8 cellular contexts compared by ENCODE assay signal in the genomic region with DNA sequence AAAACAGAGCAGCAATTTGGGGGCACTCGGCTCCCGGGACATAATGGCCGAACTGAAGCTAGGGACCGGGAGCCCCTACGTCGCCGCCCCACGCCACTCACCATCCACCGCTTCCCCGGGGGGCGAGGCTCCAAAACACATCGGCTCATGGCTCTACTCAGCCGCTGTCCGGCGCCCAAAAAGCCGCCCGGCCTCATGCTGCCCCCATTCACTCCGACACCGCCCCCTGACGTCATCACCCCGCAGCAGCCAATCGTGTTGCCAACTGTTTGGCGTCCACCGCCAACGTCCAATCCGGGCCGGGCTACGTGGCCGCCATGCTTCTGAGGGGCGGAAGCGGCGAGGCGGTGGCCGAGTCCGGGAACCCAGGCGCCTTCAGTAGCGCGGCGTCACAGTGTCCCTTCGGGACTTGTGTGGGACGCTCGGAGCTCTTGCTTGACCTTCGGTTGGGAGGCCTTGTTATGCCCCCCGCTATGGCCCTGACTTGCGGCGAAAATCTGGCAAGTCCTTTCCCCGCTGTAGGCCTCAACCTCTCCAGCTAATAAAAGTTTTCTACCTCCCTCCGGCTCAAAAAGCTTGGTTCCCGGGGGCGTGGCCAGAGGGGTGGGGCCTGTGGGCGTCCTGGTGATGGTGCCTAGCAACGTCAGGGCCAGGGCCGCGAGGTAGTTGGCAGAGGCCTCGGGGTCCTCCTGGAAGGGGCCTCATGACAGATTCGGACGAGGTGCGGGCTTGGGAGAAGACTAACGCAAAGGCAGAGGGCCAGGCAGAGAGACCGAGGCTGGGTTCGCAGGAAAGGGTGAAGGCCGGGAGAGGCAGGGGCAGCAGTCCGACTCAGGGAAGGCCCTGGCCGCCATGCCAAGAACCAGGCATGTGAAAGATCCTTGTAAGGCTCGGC. TPM values are rescaled to one million over a fixed set of nuclear protein-coding genes. Genes with fewer than 3 reads are reported as not detected.
DNase-seq lines count a peak whose midpoint lies in the region; ATAC-seq and TF ChIP-seq lines count a peak whose summit lies in the region.

Gene PTRH1, minus strand, starts transcription at position 221 of the 895 bp plus-strand sequence. Its CDS starts 24 bp downstream, at position 197.
Gene TTC16, plus strand, starts transcription at position 637 of the 895 bp plus-strand sequence. Its CDS starts 67 bp downstream, at position 704.

- no peaks in the 10 kb centered on the region for H3K36me3 ChIP-seq in KMS-11 (ENCODE audit: insufficient read depth)
- peaks cover 3% of the 10 kb centered on the region; the same call in 1 of the 2 replicates for H3K36me3 ChIP-seq in Panc1 (ENCODE audit: control insufficient read depth, insufficient read depth, low read length)
- peaks cover 0 to 7% (median 2%) of the 10 kb centered on the region in 4 donors for H3K36me3 ChIP-seq in esophagus muscularis mucosa
- peaks cover 0 to 6% of the 10 kb centered on the region in 2 donors for H3K36me3 ChIP-seq in muscle layer of duodenum (ENCODE audit: control insufficient read depth in 1 of 2, insufficient read depth in 2 of 2, low read length in 2 of 2)

- POLR2A ChIA-PET in Panc1 (lab: Charles Lee) = no interaction called here

- in situ Hi-C loops in Panc1 (cut with HindIII; ENCODE audit: low pct_unique_long_range_greater_than_20kb, low sequenced_read_pairs) = no loop called here

- peak within 1 kb of the TSS; percentile 88 for H3K4me2 ChIP-seq in KMS-11

- H3K27ac Mint-ChIP-seq in activated T-cell treated with anti-CD3 and anti-CD28 coated beads, Interleukin-2, amount 50 U/mL, for 72 hours = peak within 1 kb of the TSS; percentile 85

- no TSS peak for BruUV-seq in Panc1 (replicated peaks; lab: Mats Ljungman, UMichigan)

- peak within 1 kb of the TSS; percentile 88 to 99 for H3K4me3 Mint-ChIP-seq in activated T-cell treated with anti-CD3 and anti-CD28 coated beads, Interleukin-2, amount 50 U/mL, for 72 hours

- H3K9me3 Mint-ChIP-seq in activated T-cell treated with anti-CD3 and anti-CD28 coated beads, Interleukin-2, amount 50 U/mL, for 72 hours = no peaks in the 10 kb centered on the region

- peaks cover 34% of the 10 kb centered on the region for H3K4me1 Mint-ChIP-seq in activated T-cell treated with anti-CD3 and anti-CD28 coated beads, Interleukin-2, amount 50 U/mL, for 72 hours (ENCODE audit: low read depth)

- no peak for TF ChIP-seq POLR2A in esophagus muscularis mucosa (IDR thresholded peaks at IDR 0.05; ENCODE audit: low read depth)

- CTCF ChIA-PET in Panc1 (lab: Charles Lee) = no interaction called here

- DNase-seq in DMS79 (lab: John Stamatoyannopoulos, UW) (peak; percentile 83), Panc1 (ENCODE audit: low read depth, low spot score) (peak; percentile 54), esophagus muscularis mucosa (ENCODE audit: extremely low spot score) (peak; percentile 99)
- peak; percentile 99 for DNase-seq in activated T-cell treated with anti-CD3 and anti-CD28 coated beads, Interleukin-2, amount 50 U/mL, for 72 hours
- DNase-seq in stimulated activated CD8-positive, alpha-beta memory T cell treated with anti-CD3 and anti-CD28 coated beads, Interleukin-7, amount 100 ng/mL, for 24 hours (ENCODE audit: low read depth) = peak; percentile 97

- H3K4me3 ChIP-seq in KMS-11 (IDR thresholded peaks at IDR 0.05; ENCODE audit: insufficient read depth, low read depth, low read length) (no peak within 1 kb of the TSS), Panc1 (ENCODE audit: low read depth in 2 of 2, low read length in 2 of 2) (peak within 1 kb of the TSS; percentile 75 to 86), esophagus muscularis mucosa (peak within 1 kb of the TSS; percentile 77 to 87 (median 78)), muscle layer of duodenum (ENCODE audit: low read depth in 1 of 2, low read length in 2 of 2) (peak within 1 kb of the TSS; percentile 75 to 88)

- H4K20me1 ChIP-seq in KMS-11 (ENCODE audit: insufficient read depth) = no peaks in the 10 kb centered on the region

- H3K27me3 ChIP-seq in KMS-11 (ENCODE audit: insufficient read depth, low read depth) = no peaks in the 10 kb centered on the region
- no peaks in the 10 kb centered on the region for H3K27me3 ChIP-seq in Panc1 (ENCODE audit: control insufficient read depth, insufficient read depth, low read length)
- H3K27me3 ChIP-seq in esophagus muscularis mucosa = peaks cover 0 to 5% (median 0%) of the 10 kb centered on the region in 4 donors
- no peaks in the 10 kb centered on the region for H3K27me3 ChIP-seq in muscle layer of duodenum (ENCODE audit: low read depth, low read length)

- H3K27me3 Mint-ChIP-seq in activated T-cell treated with anti-CD3 and anti-CD28 coated beads, Interleukin-2, amount 50 U/mL, for 72 hours (ENCODE audit: low read depth) = no peaks in the 10 kb centered on the region

- H3K4me1 ChIP-seq in KMS-11 (ENCODE audit: low read depth, poor library complexity, severe bottlenecking) (peaks cover 14% of the 10 kb centered on the region), Panc1 (ENCODE audit: control insufficient read depth, insufficient read depth, low read length) (peaks cover 11% of the 10 kb centered on the region), esophagus muscularis mucosa (peaks cover 16 to 26% (median 21%) of the 10 kb centered on the region in 4 donors), muscle layer of duodenum (ENCODE audit: control insufficient read depth in 1 of 2, insufficient read depth in 2 of 2, low read length in 2 of 2) (peaks cover 3 to 17% of the 10 kb centered on the region in 2 donors)

- no peak for TF ChIP-seq EP300 in esophagus muscularis mucosa (IDR thresholded peaks at IDR 0.05)

- H3K36me3 Mint-ChIP-seq in activated T-cell treated with anti-CD3 and anti-CD28 coated beads, Interleukin-2, amount 50 U/mL, for 72 hours (ENCODE audit: insufficient read depth in 2 of 2) = peaks cover 1 to 2% of the 10 kb centered on the region in 2 donors

- peak within 1 kb of the TSS; percentile 80 for H3K9ac ChIP-seq in KMS-11

- peak; percentile 91 for ATAC-seq in GM21786 (IDR thresholded peaks at IDR 0.05; ENCODE audit: unreplicated experiment)
- peak; percentile 97 for ATAC-seq in Panc1
- peak; percentile 92 to 97 for ATAC-seq in activated T-cell treated with anti-CD3 and anti-CD28 coated beads, Interleukin-2, amount 50 U/mL, for 72 hours (replicated peaks in 1 of 2)

- intact Hi-C loops in Panc1 (cut with micrococcal nuclease; ENCODE audit: unreplicated experiment) = no loop called here
- intact Hi-C loops in esophagus muscularis mucosa (cut with DNase I) = loop anchor here (5.0 kb wide), 1 partner anchor 103 kb away; the partner anchor contains the start of gene STXBP1

- no peaks in the 10 kb centered on the region for H3K79me2 ChIP-seq in KMS-11 (ENCODE audit: insufficient read depth, low read depth)

- H3K9me3 ChIP-seq in Panc1 (ENCODE audit: control insufficient read depth, insufficient read depth, low read depth, low read length) = no peaks in the 10 kb centered on the region
- H3K9me3 ChIP-seq in esophagus muscularis mucosa = no peaks in the 10 kb centered on the region
- H3K9me3 ChIP-seq in muscle layer of duodenum (ENCODE audit: control insufficient read depth in 1 of 2, low read length in 2 of 2) = no peaks in the 10 kb centered on the region

- TF ChIP-seq CTCF in KMS-11 (conservative IDR thresholded peaks at IDR 0.05; ENCODE audit: low read depth, low read length) = no peak
- TF ChIP-seq CTCF in Panc1 (IDR thresholded peaks at IDR 0.05) = no peak
- no peak for TF ChIP-seq CTCF in esophagus muscularis mucosa (IDR thresholded peaks at IDR 0.05)

- 13% methylated on average over 21 of the region's 65 CpGs for WGBS in esophagus muscularis mucosa

- H2AFZ ChIP-seq in KMS-11 (ENCODE audit: low read depth) = peak within 1 kb of the TSS; percentile 94

- H3K27ac ChIP-seq in KMS-11 = peak within 1 kb of the TSS; percentile 62
- peak within 1 kb of the TSS; percentile 54 for H3K27ac ChIP-seq in Panc1 (ENCODE audit: low read length)
- peak within 1 kb of the TSS; percentile 75 to 88 (median 82) for H3K27ac ChIP-seq in esophagus muscularis mucosa (replicated peaks in 1 of 4)
- H3K27ac ChIP-seq in muscle layer of duodenum (ENCODE audit: low read length) = peak within 1 kb of the TSS; percentile 77

RNA-seq across cellular contexts. Expression of gene PTRH1, which starts in this region (rescaled TPM):
- total RNA-seq in Panc1 (2021; ENCODE audit: unreplicated experiment) (13.8 TPM), esophagus muscularis mucosa (10 to 100 TPM; 16.8 to 23.5 (median 20.5) TPM)
- polyA plus RNA-seq in Panc1 (2012; ENCODE audit: insufficient read length) = 17.5 TPM
- 1 to 10 TPM; 8.0 to 9.2 TPM for total RNA-seq in activated T-cell treated with anti-CD3 and anti-CD28 coated beads, Interleukin-2, amount 50 U/mL, for 72 hours

RNA-seq across cellular contexts. Expression of gene TTC16, which starts in this region (rescaled TPM):
- total RNA-seq in Panc1 (2021; ENCODE audit: unreplicated experiment) (0.05 TPM), esophagus muscularis mucosa (under 1 TPM in 3 of 4 donors, not detected in 1; under 0.01 to 0.17 (median 0.11) TPM)
- 0.12 TPM for polyA plus RNA-seq in Panc1 (2012; ENCODE audit: insufficient read length)
- total RNA-seq in activated T-cell treated with anti-CD3 and anti-CD28 coated beads, Interleukin-2, amount 50 U/mL, for 72 hours = 1 to 10 TPM in 1 of 2 donors, under 1 TPM in 1; 0.55 to 5.3 TPM
